In genomic region chr11:122863704-122864326, GRCh38 we compare ENCODE assay signal across 2 cellular contexts.
A peak's percentile ranks its signal among the peaks of the same experiment; 100 is the strongest.
TF ChIP-seq lines count a peak whose summit lies in the region.

No MANE protein-coding gene starts in this region.

TF ChIP-seq in HCT116, 20 proteins besides CTCF, POLR2A, EP300 and RAD21:
- no peak for TF ChIP-seq SP1 (IDR thresholded peaks at IDR 0.05; ENCODE audit: low read depth)
- TF ChIP-seq ZNF274 (IDR thresholded peaks at IDR 0.05; ENCODE audit: low read depth, low read length), result no peak
- no peak for TF ChIP-seq SIN3A (IDR thresholded peaks at IDR 0.05; ENCODE audit: low read depth)
- TF ChIP-seq CBX3 (IDR thresholded peaks at IDR 0.05; ENCODE audit: low read depth), result no peak
- no peak for TF ChIP-seq CEBPB (IDR thresholded peaks at IDR 0.05; ENCODE audit: low read depth)
- TF ChIP-seq, protein P1, sequence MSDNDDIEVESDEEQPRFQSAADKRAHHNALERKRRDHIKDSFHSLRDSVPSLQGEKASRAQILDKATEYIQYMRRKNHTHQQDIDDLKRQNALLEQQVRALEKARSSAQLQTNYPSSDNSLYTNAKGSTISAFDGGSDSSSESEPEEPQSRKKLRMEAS (IDR thresholded peaks at IDR 0.05), result no peak
- TF ChIP-seq FOSL1 (IDR thresholded peaks at IDR 0.05; ENCODE audit: low read depth), result no peak
- TF ChIP-seq EGR1 (IDR thresholded peaks at IDR 0.05; ENCODE audit: low read depth), result no peak
- no peak for TF ChIP-seq EZH2 (IDR thresholded peaks at IDR 0.05)
- no peak for TF ChIP-seq TCF7L2 (IDR thresholded peaks at IDR 0.05; ENCODE audit: borderline replicate concordance, extremely low read depth, insufficient read depth, insufficient read length)
- no peak for TF ChIP-seq ZFX (IDR thresholded peaks at IDR 0.05)
- TF ChIP-seq YY1 (IDR thresholded peaks at IDR 0.05; ENCODE audit: extremely low read depth, insufficient replicate concordance, low read depth, low read length), result no peak
- no peak for TF ChIP-seq ATF3 (IDR thresholded peaks at IDR 0.05)
- TF ChIP-seq POLR2AphosphoS5 (IDR thresholded peaks at IDR 0.05; ENCODE audit: low read depth, low read length), result no peak
- no peak for TF ChIP-seq JUND (IDR thresholded peaks at IDR 0.05)
- TF ChIP-seq, protein P2, sequence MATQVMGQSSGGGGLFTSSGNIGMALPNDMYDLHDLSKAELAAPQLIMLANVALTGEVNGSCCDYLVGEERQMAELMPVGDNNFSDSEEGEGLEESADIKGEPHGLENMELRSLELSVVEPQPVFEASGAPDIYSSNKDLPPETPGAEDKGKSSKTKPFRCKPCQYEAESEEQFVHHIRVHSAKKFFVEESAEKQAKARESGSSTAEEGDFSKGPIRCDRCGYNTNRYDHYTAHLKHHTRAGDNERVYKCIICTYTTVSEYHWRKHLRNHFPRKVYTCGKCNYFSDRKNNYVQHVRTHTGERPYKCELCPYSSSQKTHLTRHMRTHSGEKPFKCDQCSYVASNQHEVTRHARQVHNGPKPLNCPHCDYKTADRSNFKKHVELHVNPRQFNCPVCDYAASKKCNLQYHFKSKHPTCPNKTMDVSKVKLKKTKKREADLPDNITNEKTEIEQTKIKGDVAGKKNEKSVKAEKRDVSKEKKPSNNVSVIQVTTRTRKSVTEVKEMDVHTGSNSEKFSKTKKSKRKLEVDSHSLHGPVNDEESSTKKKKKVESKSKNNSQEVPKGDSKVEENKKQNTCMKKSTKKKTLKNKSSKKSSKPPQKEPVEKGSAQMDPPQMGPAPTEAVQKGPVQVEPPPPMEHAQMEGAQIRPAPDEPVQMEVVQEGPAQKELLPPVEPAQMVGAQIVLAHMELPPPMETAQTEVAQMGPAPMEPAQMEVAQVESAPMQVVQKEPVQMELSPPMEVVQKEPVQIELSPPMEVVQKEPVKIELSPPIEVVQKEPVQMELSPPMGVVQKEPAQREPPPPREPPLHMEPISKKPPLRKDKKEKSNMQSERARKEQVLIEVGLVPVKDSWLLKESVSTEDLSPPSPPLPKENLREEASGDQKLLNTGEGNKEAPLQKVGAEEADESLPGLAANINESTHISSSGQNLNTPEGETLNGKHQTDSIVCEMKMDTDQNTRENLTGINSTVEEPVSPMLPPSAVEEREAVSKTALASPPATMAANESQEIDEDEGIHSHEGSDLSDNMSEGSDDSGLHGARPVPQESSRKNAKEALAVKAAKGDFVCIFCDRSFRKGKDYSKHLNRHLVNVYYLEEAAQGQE (IDR thresholded peaks at IDR 0.05; ENCODE audit: low read depth), result no peak
- TF ChIP-seq EZH2phosphoT487 (IDR thresholded peaks at IDR 0.05; ENCODE audit: borderline replicate concordance), result no peak
- TF ChIP-seq ELF1 (IDR thresholded peaks at IDR 0.05; ENCODE audit: borderline replicate concordance, low read depth), result no peak

TF ChIP-seq in K562, 482 proteins besides CTCF, POLR2A, EP300 and RAD21:
- TF ChIP-seq JUND (IDR thresholded peaks at IDR 0.05; ENCODE audit: borderline replicate concordance, low read depth, low read length), result 0 out of 2 replicates have a peak, but pooled peaks have one; percentile 12
- no peak for TF ChIP-seq JUND (tag; IDR thresholded peaks at IDR 0.05; ENCODE audit: borderline replicate concordance, low read depth, low read length)
- TF ChIP-seq CCNT2 (IDR thresholded peaks at IDR 0.05; ENCODE audit: borderline replicate concordance, extremely low read depth, insufficient read length, low read depth, low read length), result no peak
- TF ChIP-seq ZNF23 (CRISPR knock-in tag; IDR thresholded peaks at IDR 0.05), result no peak
- TF ChIP-seq, protein P3, sequence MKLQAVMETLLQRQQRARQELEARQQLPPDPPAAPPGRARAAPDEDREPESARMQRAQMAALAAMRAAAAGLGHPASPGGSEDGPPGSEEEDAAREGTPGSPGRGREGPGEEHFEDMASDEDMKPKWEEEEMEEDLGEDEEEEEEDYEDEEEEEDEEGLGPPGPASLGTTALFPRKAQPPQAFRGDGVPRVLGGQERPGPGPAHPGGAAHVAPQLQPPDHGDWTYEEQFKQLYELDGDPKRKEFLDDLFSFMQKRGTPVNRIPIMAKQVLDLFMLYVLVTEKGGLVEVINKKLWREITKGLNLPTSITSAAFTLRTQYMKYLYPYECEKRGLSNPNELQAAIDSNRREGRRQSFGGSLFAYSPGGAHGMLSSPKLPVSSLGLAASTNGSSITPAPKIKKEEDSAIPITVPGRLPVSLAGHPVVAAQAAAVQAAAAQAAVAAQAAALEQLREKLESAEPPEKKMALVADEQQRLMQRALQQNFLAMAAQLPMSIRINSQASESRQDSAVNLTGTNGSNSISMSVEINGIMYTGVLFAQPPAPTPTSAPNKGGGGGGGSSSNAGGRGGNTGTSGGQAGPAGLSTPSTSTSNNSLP (IDR thresholded peaks at IDR 0.05; ENCODE audit: borderline replicate concordance, low read depth, low read length), result 0 out of 2 replicates have a peak, but pooled peaks have one; percentile 24
- TF ChIP-seq ZNF57 (CRISPR knock-in tag; IDR thresholded peaks at IDR 0.05), result no peak
- TF ChIP-seq, protein P4, sequence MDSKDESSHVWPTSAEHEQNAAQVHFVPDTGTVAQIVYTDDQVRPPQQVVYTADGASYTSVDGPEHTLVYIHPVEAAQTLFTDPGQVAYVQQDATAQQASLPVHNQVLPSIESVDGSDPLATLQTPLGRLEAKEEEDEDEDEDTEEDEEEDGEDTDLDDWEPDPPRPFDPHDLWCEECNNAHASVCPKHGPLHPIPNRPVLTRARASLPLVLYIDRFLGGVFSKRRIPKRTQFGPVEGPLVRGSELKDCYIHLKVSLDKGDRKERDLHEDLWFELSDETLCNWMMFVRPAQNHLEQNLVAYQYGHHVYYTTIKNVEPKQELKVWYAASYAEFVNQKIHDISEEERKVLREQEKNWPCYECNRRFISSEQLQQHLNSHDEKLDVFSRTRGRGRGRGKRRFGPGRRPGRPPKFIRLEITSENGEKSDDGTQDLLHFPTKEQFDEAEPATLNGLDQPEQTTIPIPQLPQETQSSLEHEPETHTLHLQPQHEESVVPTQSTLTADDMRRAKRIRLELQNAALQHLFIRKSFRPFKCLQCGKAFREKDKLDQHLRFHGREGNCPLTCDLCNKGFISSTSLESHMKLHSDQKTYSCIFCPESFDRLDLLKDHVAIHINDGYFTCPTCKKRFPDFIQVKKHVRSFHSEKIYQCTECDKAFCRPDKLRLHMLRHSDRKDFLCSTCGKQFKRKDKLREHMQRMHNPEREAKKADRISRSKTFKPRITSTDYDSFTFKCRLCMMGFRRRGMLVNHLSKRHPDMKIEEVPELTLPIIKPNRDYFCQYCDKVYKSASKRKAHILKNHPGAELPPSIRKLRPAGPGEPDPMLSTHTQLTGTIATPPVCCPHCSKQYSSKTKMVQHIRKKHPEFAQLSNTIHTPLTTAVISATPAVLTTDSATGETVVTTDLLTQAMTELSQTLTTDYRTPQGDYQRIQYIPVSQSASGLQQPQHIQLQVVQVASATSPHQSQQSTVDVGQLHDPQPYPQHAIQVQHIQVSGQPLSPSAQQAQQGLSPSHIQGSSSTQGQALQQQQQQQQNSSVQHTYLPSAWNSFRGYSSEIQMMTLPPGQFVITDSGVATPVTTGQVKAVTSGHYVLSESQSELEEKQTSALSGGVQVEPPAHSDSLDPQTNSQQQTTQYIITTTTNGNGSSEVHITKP (IDR thresholded peaks at IDR 0.05; ENCODE audit: partially characterized antibody), result no peak
- TF ChIP-seq SRSF9 (IDR thresholded peaks at IDR 0.05; ENCODE audit: borderline replicate concordance, low read depth, low read length), result no peak
- TF ChIP-seq ZNF316 (IDR thresholded peaks at IDR 0.05), result peak; percentile 28; the same call in 1 of the 2 replicates
- TF ChIP-seq EGR1 (conservative IDR thresholded peaks at IDR 0.05), result no peak
- TF ChIP-seq, protein P5, sequence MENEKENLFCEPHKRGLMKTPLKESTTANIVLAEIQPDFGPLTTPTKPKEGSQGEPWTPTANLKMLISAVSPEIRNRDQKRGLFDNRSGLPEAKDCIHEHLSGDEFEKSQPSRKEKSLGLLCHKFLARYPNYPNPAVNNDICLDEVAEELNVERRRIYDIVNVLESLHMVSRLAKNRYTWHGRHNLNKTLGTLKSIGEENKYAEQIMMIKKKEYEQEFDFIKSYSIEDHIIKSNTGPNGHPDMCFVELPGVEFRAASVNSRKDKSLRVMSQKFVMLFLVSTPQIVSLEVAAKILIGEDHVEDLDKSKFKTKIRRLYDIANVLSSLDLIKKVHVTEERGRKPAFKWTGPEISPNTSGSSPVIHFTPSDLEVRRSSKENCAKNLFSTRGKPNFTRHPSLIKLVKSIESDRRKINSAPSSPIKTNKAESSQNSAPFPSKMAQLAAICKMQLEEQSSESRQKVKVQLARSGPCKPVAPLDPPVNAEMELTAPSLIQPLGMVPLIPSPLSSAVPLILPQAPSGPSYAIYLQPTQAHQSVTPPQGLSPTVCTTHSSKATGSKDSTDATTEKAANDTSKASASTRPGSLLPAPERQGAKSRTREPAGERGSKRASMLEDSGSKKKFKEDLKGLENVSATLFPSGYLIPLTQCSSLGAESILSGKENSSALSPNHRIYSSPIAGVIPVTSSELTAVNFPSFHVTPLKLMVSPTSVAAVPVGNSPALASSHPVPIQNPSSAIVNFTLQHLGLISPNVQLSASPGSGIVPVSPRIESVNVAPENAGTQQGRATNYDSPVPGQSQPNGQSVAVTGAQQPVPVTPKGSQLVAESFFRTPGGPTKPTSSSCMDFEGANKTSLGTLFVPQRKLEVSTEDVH (IDR thresholded peaks at IDR 0.05; ENCODE audit: low read depth, partially characterized antibody), result no peak
- TF ChIP-seq SMC3 (conservative IDR thresholded peaks at IDR 0.05; ENCODE audit: insufficient read depth, low read depth, low read length), result 0 out of 2 replicates have a peak, but pooled peaks have one; percentile 34
- no peak for TF ChIP-seq SMAD4 (CRISPR knock-in tag; conservative IDR thresholded peaks at IDR 0.05)
